2 cellular contexts compared by ENCODE assay signal in genomic region chr11:36341915-36342314, GRCh38.
A peak's percentile ranks its signal among the peaks of the same experiment; 100 is the strongest.
TF ChIP-seq lines count a peak whose summit lies in the region.

No MANE protein-coding gene starts in this region.

TF ChIP-seq in HEK293, 187 proteins besides CTCF, POLR2A, EP300 and RAD21:
- TF ChIP-seq ZNF777 (tag by site-specific recombination; IDR thresholded peaks at IDR 0.05; ENCODE audit: borderline replicate concordance) = no peak
- peak; percentile 34; the same call in 1 of the 2 replicates for TF ChIP-seq ZNF133 (tag by site-specific recombination; IDR thresholded peaks at IDR 0.05)
- TF ChIP-seq ZNF37A (tag by site-specific recombination; IDR thresholded peaks at IDR 0.05) = no peak
- no peak for TF ChIP-seq ZNF473 (tag by site-specific recombination; IDR thresholded peaks at IDR 0.05)

TF ChIP-seq in K562, 482 proteins besides CTCF, POLR2A, EP300 and RAD21:
- TF ChIP-seq, protein P1, sequence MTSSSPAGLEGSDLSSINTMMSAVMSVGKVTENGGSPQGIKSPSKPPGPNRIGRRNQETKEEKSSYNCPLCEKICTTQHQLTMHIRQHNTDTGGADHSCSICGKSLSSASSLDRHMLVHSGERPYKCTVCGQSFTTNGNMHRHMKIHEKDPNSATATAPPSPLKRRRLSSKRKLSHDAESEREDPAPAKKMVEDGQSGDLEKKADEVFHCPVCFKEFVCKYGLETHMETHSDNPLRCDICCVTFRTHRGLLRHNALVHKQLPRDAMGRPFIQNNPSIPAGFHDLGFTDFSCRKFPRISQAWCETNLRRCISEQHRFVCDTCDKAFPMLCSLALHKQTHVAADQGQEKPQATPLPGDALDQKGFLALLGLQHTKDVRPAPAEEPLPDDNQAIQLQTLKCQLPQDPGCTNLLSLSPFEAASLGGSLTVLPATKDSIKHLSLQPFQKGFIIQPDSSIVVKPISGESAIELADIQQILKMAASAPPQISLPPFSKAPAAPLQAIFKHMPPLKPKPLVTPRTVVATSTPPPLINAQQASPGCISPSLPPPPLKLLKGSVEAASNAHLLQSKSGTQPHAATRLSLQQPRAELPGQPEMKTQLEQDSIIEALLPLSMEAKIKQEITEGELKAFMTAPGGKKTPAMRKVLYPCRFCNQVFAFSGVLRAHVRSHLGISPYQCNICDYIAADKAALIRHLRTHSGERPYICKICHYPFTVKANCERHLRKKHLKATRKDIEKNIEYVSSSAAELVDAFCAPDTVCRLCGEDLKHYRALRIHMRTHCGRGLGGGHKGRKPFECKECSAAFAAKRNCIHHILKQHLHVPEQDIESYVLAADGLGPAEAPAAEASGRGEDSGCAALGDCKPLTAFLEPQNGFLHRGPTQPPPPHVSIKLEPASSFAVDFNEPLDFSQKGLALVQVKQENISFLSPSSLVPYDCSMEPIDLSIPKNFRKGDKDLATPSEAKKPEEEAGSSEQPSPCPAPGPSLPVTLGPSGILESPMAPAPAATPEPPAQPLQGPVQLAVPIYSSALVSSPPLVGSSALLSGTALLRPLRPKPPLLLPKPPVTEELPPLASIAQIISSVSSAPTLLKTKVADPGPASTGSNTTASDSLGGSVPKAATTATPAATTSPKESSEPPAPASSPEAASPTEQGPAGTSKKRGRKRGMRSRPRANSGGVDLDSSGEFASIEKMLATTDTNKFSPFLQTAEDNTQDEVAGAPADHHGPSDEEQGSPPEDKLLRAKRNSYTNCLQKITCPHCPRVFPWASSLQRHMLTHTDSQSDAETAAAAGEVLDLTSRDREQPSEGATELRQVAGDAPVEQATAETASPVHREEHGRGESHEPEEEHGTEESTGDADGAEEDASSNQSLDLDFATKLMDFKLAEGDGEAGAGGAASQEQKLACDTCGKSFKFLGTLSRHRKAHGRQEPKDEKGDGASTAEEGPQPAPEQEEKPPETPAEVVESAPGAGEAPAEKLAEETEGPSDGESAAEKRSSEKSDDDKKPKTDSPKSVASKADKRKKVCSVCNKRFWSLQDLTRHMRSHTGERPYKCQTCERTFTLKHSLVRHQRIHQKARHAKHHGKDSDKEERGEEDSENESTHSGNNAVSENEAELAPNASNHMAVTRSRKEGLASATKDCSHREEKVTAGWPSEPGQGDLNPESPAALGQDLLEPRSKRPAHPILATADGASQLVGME (CRISPR knock-in tag; IDR thresholded peaks at IDR 0.05) = no peak
- TF ChIP-seq BMI1 (IDR thresholded peaks at IDR 0.05; ENCODE audit: low read length) = no peak
- TF ChIP-seq IRF2 (CRISPR knock-in tag; IDR thresholded peaks at IDR 0.05) = no peak
- TF ChIP-seq ELF4 (CRISPR knock-in tag; IDR thresholded peaks at IDR 0.05) = no peak
- TF ChIP-seq, protein P2, sequence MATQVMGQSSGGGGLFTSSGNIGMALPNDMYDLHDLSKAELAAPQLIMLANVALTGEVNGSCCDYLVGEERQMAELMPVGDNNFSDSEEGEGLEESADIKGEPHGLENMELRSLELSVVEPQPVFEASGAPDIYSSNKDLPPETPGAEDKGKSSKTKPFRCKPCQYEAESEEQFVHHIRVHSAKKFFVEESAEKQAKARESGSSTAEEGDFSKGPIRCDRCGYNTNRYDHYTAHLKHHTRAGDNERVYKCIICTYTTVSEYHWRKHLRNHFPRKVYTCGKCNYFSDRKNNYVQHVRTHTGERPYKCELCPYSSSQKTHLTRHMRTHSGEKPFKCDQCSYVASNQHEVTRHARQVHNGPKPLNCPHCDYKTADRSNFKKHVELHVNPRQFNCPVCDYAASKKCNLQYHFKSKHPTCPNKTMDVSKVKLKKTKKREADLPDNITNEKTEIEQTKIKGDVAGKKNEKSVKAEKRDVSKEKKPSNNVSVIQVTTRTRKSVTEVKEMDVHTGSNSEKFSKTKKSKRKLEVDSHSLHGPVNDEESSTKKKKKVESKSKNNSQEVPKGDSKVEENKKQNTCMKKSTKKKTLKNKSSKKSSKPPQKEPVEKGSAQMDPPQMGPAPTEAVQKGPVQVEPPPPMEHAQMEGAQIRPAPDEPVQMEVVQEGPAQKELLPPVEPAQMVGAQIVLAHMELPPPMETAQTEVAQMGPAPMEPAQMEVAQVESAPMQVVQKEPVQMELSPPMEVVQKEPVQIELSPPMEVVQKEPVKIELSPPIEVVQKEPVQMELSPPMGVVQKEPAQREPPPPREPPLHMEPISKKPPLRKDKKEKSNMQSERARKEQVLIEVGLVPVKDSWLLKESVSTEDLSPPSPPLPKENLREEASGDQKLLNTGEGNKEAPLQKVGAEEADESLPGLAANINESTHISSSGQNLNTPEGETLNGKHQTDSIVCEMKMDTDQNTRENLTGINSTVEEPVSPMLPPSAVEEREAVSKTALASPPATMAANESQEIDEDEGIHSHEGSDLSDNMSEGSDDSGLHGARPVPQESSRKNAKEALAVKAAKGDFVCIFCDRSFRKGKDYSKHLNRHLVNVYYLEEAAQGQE (CRISPR knock-in tag; IDR thresholded peaks at IDR 0.05; ENCODE audit: low read depth) = no peak
- TF ChIP-seq, protein P3, sequence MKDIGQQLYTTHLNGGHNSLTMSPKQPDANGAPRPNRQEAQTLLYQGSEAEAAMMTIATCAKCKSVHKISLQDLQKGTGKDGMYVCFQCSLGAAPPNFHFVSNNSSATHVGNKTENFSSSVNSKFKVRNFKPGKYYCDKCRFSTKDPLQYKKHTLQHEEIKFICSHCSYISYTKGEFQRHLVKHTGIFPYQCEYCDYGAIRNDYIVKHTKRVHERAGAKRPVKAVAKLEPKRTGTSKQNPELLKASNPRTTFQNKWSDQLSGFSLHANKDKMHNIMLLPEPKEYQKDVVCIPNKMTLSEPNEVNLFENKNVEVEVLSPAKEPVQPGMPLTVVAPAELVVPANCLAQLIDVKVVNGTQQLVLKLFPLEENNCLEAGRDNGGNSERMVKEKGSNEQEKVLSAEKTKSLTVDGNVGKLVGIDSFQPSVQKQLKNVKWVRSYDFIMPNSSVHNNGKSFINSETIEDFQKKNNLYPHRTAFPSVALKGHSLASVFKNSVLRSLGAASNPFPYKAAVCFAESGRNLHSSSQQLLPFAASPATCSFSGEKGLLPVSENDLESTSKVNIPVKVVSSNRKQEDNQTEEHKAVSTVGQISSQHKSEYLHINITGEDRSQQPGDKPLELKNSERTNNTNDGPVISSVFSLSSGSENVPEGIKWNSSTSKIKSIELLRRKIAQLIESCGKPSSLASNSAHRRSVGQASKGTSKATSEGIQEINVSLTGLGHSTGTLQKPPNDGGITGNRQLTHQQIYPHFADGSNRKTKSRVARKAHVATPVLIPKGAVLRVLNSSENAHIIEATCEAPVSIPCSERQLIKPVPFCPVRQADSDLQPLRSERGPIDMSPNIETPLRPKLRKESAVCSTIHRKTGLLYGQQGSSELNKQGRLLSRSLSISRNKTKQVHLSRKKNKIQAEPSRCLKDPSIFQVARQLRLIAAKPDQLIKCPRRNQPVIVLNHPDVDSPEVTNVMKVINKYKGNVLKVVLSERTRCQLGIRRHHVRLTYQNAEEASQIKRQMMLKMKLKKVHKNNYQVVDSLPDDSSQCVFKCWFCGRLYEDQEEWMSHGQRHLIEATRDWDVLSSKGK (CRISPR knock-in tag; IDR thresholded peaks at IDR 0.05) = no peak
- no peak for TF ChIP-seq ZNF668 (CRISPR knock-in tag; IDR thresholded peaks at IDR 0.05)
- TF ChIP-seq SAFB (IDR thresholded peaks at IDR 0.05; ENCODE audit: borderline replicate concordance, low read depth, low read length) = no peak
- TF ChIP-seq PRMT5 (CRISPR knock-in tag; IDR thresholded peaks at IDR 0.05) = no peak
- TF ChIP-seq TCF15 (CRISPR knock-in tag; IDR thresholded peaks at IDR 0.05) = no peak
- TF ChIP-seq ZBTB17 (CRISPR knock-in tag; IDR thresholded peaks at IDR 0.05) = no peak
- no peak for TF ChIP-seq CBFA2T2 (conservative IDR thresholded peaks at IDR 0.05)
- no peak for TF ChIP-seq L3MBTL2 (IDR thresholded peaks at IDR 0.05)
- TF ChIP-seq, protein P4, sequence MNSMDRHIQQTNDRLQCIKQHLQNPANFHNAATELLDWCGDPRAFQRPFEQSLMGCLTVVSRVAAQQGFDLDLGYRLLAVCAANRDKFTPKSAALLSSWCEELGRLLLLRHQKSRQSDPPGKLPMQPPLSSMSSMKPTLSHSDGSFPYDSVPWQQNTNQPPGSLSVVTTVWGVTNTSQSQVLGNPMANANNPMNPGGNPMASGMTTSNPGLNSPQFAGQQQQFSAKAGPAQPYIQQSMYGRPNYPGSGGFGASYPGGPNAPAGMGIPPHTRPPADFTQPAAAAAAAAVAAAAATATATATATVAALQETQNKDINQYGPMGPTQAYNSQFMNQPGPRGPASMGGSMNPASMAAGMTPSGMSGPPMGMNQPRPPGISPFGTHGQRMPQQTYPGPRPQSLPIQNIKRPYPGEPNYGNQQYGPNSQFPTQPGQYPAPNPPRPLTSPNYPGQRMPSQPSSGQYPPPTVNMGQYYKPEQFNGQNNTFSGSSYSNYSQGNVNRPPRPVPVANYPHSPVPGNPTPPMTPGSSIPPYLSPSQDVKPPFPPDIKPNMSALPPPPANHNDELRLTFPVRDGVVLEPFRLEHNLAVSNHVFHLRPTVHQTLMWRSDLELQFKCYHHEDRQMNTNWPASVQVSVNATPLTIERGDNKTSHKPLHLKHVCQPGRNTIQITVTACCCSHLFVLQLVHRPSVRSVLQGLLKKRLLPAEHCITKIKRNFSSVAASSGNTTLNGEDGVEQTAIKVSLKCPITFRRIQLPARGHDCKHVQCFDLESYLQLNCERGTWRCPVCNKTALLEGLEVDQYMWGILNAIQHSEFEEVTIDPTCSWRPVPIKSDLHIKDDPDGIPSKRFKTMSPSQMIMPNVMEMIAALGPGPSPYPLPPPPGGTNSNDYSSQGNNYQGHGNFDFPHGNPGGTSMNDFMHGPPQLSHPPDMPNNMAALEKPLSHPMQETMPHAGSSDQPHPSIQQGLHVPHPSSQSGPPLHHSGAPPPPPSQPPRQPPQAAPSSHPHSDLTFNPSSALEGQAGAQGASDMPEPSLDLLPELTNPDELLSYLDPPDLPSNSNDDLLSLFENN (IDR thresholded peaks at IDR 0.05; ENCODE audit: low read depth in 2 of 2, low read length in 2 of 2) = no peak
TF ChIP-seq in K562: peak in this region for 0.
